Comparison of ENCODE assay signal across 1 cellular context in the genomic region with DNA sequence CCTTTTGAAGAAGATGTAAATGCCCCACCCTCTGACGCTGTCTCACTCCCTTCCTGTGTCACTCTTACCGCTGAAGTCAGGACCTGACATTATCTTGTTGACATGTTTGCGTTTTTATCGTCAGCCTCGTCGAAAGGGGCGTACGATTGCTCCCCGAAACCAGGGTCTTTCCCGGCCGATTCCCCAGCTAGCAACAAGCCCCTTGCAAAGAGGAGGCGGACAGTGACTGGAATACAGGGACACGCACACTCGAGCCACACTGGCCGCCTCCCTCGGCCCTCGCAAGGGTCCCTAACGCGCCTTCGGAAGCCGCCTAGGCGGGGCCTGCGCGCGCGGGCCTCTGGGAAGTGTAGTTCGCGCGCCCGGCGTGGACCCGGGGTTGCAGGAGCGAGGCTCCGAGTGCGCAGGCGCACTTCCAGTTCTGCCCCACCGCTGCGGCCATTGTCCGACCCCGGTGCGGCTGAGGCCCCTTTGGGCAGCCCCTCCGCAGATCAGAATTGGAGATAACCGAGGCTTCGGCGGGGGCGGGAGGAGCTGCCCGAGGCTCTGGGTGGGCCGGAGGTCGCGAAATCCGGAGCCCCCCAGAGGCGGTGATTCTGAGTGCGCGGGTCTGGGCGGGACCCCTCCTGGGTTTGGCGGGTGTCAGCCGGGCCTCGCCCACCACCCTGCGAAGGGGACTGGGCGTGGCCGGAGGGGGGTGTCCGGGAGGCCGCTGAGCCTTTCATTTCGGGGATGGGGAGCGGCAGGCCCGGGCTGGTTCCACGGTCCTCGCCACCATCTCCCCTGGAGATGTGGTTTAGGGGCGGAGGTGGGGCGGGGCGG.
TF ChIP-seq lines count a peak whose summit lies in the region.

A gene (plus strand): TSS at position 412 of the 822 bp plus-strand sequence. CDS start 502 bp downstream, outside the sequence.

TF ChIP-seq in IMR-90, 13 proteins besides CTCF, POLR2A, EP300 and RAD21:
- TF ChIP-seq, protein P1, sequence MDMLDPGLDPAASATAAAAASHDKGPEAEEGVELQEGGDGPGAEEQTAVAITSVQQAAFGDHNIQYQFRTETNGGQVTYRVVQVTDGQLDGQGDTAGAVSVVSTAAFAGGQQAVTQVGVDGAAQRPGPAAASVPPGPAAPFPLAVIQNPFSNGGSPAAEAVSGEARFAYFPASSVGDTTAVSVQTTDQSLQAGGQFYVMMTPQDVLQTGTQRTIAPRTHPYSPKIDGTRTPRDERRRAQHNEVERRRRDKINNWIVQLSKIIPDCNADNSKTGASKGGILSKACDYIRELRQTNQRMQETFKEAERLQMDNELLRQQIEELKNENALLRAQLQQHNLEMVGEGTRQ (IDR thresholded peaks at IDR 0.05; ENCODE audit: low read depth, low read length) = no peak
- no peak for TF ChIP-seq CEBPB (IDR thresholded peaks at IDR 0.05; ENCODE audit: low read depth, low read length)
- no peak for TF ChIP-seq MAFK (IDR thresholded peaks at IDR 0.05; ENCODE audit: low read depth, low read length)
- TF ChIP-seq FOS (IDR thresholded peaks at IDR 0.05; ENCODE audit: low read depth, low read length) = no peak
- TF ChIP-seq RCOR1 (IDR thresholded peaks at IDR 0.05; ENCODE audit: insufficient replicate concordance, low read length) = no peak
- TF ChIP-seq RFX5 (IDR thresholded peaks at IDR 0.05; ENCODE audit: low read depth, low read length) = no peak
- TF ChIP-seq MXI1 (IDR thresholded peaks at IDR 0.05; ENCODE audit: borderline replicate concordance, low read depth, low read length) = no peak
- TF ChIP-seq CHD1 (IDR thresholded peaks at IDR 0.05; ENCODE audit: low read depth, low read length) = no peak
- TF ChIP-seq SMC3 (IDR thresholded peaks at IDR 0.05; ENCODE audit: low read depth, low read length) = no peak
- no peak for TF ChIP-seq NFE2L2 (IDR thresholded peaks at IDR 0.05; ENCODE audit: low read depth, low read length)
- TF ChIP-seq, protein P2, sequence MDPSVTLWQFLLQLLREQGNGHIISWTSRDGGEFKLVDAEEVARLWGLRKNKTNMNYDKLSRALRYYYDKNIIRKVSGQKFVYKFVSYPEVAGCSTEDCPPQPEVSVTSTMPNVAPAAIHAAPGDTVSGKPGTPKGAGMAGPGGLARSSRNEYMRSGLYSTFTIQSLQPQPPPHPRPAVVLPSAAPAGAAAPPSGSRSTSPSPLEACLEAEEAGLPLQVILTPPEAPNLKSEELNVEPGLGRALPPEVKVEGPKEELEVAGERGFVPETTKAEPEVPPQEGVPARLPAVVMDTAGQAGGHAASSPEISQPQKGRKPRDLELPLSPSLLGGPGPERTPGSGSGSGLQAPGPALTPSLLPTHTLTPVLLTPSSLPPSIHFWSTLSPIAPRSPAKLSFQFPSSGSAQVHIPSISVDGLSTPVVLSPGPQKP (IDR thresholded peaks at IDR 0.05; ENCODE audit: borderline replicate concordance, low read depth, low read length) = no peak
- TF ChIP-seq BHLHE40 (IDR thresholded peaks at IDR 0.05; ENCODE audit: low read depth, low read length) = no peak
- no peak; the same call in 1 of the 2 replicates for TF ChIP-seq MAZ (IDR thresholded peaks at IDR 0.05; ENCODE audit: borderline replicate concordance, low read depth, low read length)
